In the genomic region with DNA sequence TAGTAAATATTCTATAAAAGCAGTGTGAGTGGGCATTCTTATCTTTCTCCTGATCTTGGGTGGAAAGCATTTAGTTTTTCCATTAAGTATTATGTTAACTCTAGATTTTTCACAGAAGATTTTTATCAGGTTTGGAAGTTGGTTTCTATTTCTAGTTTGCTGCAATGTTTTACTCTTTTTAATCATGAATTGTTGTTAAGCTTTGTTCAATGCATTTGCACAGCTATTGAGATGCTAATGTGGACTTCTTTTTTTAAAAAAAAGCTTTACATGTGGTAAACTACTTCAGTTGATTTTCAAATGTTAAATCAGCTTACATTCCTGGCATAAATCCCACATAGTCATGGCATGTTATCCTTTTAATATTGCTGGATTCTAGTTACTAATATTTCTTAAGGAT, we compare ENCODE assay signal across 20 cellular contexts.
A peak's percentile ranks its signal among the peaks of the same experiment; 100 is the strongest.
DNase-seq lines count a peak whose midpoint lies in the region; ATAC-seq, FAIRE-seq and TF ChIP-seq lines count a peak whose summit lies in the region.
"Had no signal": no experiment of that assay in that cellular context is flagged by ENCODE, and none has a peak within 500 bp of the region (broad histone marks: within the 10 kb centered on the region; RNA-seq: fewer than 3 reads in every experiment).

No MANE protein-coding gene starts in this region.

- no peaks in the 10 kb centered on the region for H3K36me3 ChIP-seq in GM23338 (ENCODE audit: insufficient read depth)
- no peaks in the 10 kb centered on the region for H3K36me3 ChIP-seq in SK-N-MC (ENCODE audit: insufficient read depth, low read length)
- no peaks in the 10 kb centered on the region; a peak in 1 of 8 replicates for H3K36me3 ChIP-seq in H1 (ENCODE audit: control insufficient read depth in 2 of 4, insufficient read depth in 4 of 4, low read length in 3 of 4)
- H3K36me3 ChIP-seq in neural progenitor cell = no peaks in the 10 kb centered on the region

- peaks cover 22% of the 10 kb centered on the region for H3K9me3 Mint-ChIP-seq in GM23338
- peaks cover 20% of the 10 kb centered on the region for H3K9me3 Mint-ChIP-seq in neural progenitor cell
- no peaks in the 10 kb centered on the region for H3K9me3 Mint-ChIP-seq in activated T-cell treated with anti-CD3 and anti-CD28 coated beads, Interleukin-2, amount 50 U/mL, for 4 hours

- no peaks in the 10 kb centered on the region for H3F3A ChIP-seq in GM23338 (replicated peaks; ENCODE audit: low read depth)
- H3F3A ChIP-seq in neural progenitor cell (ENCODE audit: low read depth) = no peaks in the 10 kb centered on the region

- H3K4me3 ChIP-seq in GM23338 = no peak overlapping the region
- no peak overlapping the region for H3K4me3 ChIP-seq in SK-N-MC
- peak overlapping the region in 1 of 4 experiments; percentile 39; a peak in 1 of 8 replicates for H3K4me3 ChIP-seq in H1 (ENCODE audit: extremely low read depth in 1 of 4, insufficient read depth in 2 of 4, low read depth in 3 of 4, low read length in 4 of 4)
- H3K4me3 ChIP-seq in neural progenitor cell = no peak overlapping the region

- H3K9ac ChIP-seq in SK-N-MC (ENCODE audit: insufficient read length) (no peak overlapping the region), H1 (replicated peaks in 1 of 4; ENCODE audit: extremely low read depth in 1 of 4, low read depth in 3 of 4, low read length in 3 of 4) (no peak overlapping the region), neural progenitor cell (no peak overlapping the region)

- H3K14ac ChIP-seq in H1 (ENCODE audit: insufficient read length) = no peak overlapping the region

- no peak overlapping the region for H2AK5ac ChIP-seq in H1 (ENCODE audit: low read depth, low read length)

- no peak for TF ChIP-seq POLR2A in H1 (IDR thresholded peaks at IDR 0.05; ENCODE audit: control extremely low read depth in 1 of 2, low read depth in 2 of 2, low read length in 2 of 2)

- no peak overlapping the region for H3K23ac ChIP-seq in H1 (ENCODE audit: insufficient read length)

- H3K27me3 ChIP-seq in GM23338 (ENCODE audit: insufficient read depth) (no peaks in the 10 kb centered on the region), H1 (replicated peaks in 1 of 4; ENCODE audit: control insufficient read depth in 3 of 4, extremely low read depth in 1 of 4, insufficient read depth in 3 of 4, low read length in 3 of 4) (no peaks in the 10 kb centered on the region), neural progenitor cell (no peaks in the 10 kb centered on the region)

- H2AFZ ChIP-seq in GM23338 (no peak overlapping the region), H1 (ENCODE audit: low read length) (no peak overlapping the region), neural progenitor cell (replicated peaks) (peak overlapping the region; percentile 19)

- no peak overlapping the region for H4K8ac ChIP-seq in H1 (ENCODE audit: extremely low read depth, insufficient read depth, low read length)

- no peak overlapping the region for H3K18ac ChIP-seq in H1 (ENCODE audit: extremely low read depth, low read length)

- peak; percentile 76 for FAIRE-seq in H1 (lab: Jason Lieb, UNC)
- FAIRE-seq: G401.6, GM12892, HTR-8/SVneo had no signal

- H3K9me3 ChIP-seq in SK-N-MC (ENCODE audit: low read depth, low read length) = no peaks in the 10 kb centered on the region
- H3K9me3 ChIP-seq in H1 (ENCODE audit: insufficient read depth in 2 of 2, low read depth in 1 of 2, low read length in 1 of 2) = no peaks in the 10 kb centered on the region
- no peaks in the 10 kb centered on the region for H3K9me3 ChIP-seq in neural progenitor cell (ENCODE audit: low read depth)

- CTCF ChIA-PET in H1 (lab: Charles Lee; ENCODE audit: partially characterized antibody) = interaction anchor here (1.0 kb wide), 1 partner anchor 98 kb away, joined by 3 read pairs; no protein-coding TSS in a partner anchor

- no peak overlapping the region for H3K56ac ChIP-seq in H1 (replicated peaks; ENCODE audit: insufficient read length, low read depth, low read length)

- H3K4me1 Mint-ChIP-seq in GM23338 = peaks cover 17% of the 10 kb centered on the region; the same call in 2 of the 3 replicates
- H3K4me1 Mint-ChIP-seq in neural progenitor cell = no peaks in the 10 kb centered on the region
- H3K4me1 Mint-ChIP-seq in activated T-cell treated with anti-CD3 and anti-CD28 coated beads, Interleukin-2, amount 50 U/mL, for 4 hours (ENCODE audit: low read depth) = no peaks in the 10 kb centered on the region
- H3K4me1 Mint-ChIP-seq: B cell had no signal

- H3K79me1 ChIP-seq in H1 (ENCODE audit: low read depth, low read length) = no peaks in the 10 kb centered on the region

- no peak overlapping the region for H2BK20ac ChIP-seq in H1 (ENCODE audit: low read length)

- no peak overlapping the region for H2BK5ac ChIP-seq in H1 (ENCODE audit: low read depth, low read length)

- H2BK12ac ChIP-seq in H1 (ENCODE audit: low read depth, low read length) = no peak overlapping the region

- H3K36me3 Mint-ChIP-seq in GM23338 (ENCODE audit: low read depth) (peaks cover 30% of the 10 kb centered on the region), neural progenitor cell (peaks cover 7% of the 10 kb centered on the region)
- no peaks in the 10 kb centered on the region for H3K36me3 Mint-ChIP-seq in activated T-cell treated with anti-CD3 and anti-CD28 coated beads, Interleukin-2, amount 50 U/mL, for 4 hours (ENCODE audit: insufficient read depth)

- DNase-seq in GM23338 (ENCODE audit: low spot score) (peak; percentile 47), SK-N-MC (ENCODE audit: low read depth, low spot score) (peak; percentile 20), H1 (ENCODE audit: low read depth in 1 of 2, low spot score in 2 of 2) (no peak), neural progenitor cell (ENCODE audit: low spot score) (no peak), ACHN (no peak), caudate nucleus (lab: John Stamatoyannopoulos, UW) (no peak)
- DNase-seq in activated T-cell treated with anti-CD3 and anti-CD28 coated beads, Interleukin-2, amount 50 U/mL, for 4 hours = no peak
- DNase-seq: 8988T; C1 segment of cervical spinal cord; CD4-positive, alpha-beta T cell; DMS79; EL; H7; IMR-90; KBM-7 had no signal

- H3K79me2 ChIP-seq in GM23338 (replicated peaks; ENCODE audit: insufficient read depth) = no peaks in the 10 kb centered on the region
- H3K79me2 ChIP-seq in H1 (ENCODE audit: control insufficient read depth in 1 of 2, insufficient read depth in 2 of 2, low read length in 2 of 2) = no peaks in the 10 kb centered on the region
- no peaks in the 10 kb centered on the region for H3K79me2 ChIP-seq in neural progenitor cell (ENCODE audit: low read depth)

- peak overlapping the region; percentile 11 for H3K27ac ChIP-seq in GM23338 (ENCODE audit: low read depth)
- H3K27ac ChIP-seq in SK-N-MC = no peak overlapping the region
- no peak overlapping the region for H3K27ac ChIP-seq in H1 (ENCODE audit: low read depth, low read length)
- no peak overlapping the region for H3K27ac ChIP-seq in neural progenitor cell
- H3K27ac ChIP-seq in caudate nucleus (ENCODE audit: low read depth, low read length) = no peak overlapping the region

- H4K20me1 ChIP-seq in GM23338 (replicated peaks; ENCODE audit: insufficient read depth) = no peaks in the 10 kb centered on the region
- no peaks in the 10 kb centered on the region for H4K20me1 ChIP-seq in H1 (replicated peaks in 1 of 2; ENCODE audit: control insufficient read depth in 1 of 2, insufficient read depth in 2 of 2, low read length in 2 of 2)
- no peaks in the 10 kb centered on the region for H4K20me1 ChIP-seq in neural progenitor cell (ENCODE audit: low read depth)

- no peaks in the 10 kb centered on the region for H3K23me2 ChIP-seq in H1 (ENCODE audit: low read depth, low read length)

- ATAC-seq in GM23338 (no peak; the same call in 2 of the 3 replicates), HG03378 (IDR thresholded peaks at IDR 0.05; ENCODE audit: unreplicated experiment) (no peak)
- ATAC-seq in activated T-cell treated with anti-CD3 and anti-CD28 coated beads, Interleukin-2, amount 50 U/mL, for 4 hours = no peak

- H3K9me2 ChIP-seq in GM23338 (ENCODE audit: insufficient read depth) = peaks cover 3% of the 10 kb centered on the region

- H2BK120ac ChIP-seq in H1 (replicated peaks; ENCODE audit: low read depth, low read length) = no peak overlapping the region

- no peak for TF ChIP-seq EP300 in H1 (IDR thresholded peaks at IDR 0.05; ENCODE audit: borderline replicate concordance in 1 of 2, low read depth in 2 of 2, low read length in 2 of 2)

- H4K5ac ChIP-seq in H1 (ENCODE audit: insufficient read length, low read depth, low read length) = peak overlapping the region; percentile 96

- H2BK15ac ChIP-seq in H1 (ENCODE audit: low read length) = no peak overlapping the region

- in situ Hi-C loops in ACHN (cut with HindIII; ENCODE audit: low pct_ligation_motif_present, low pct_unique_long_range_greater_than_20kb, low sequenced_read_pairs) = no loop called here

- peaks cover 8% of the 10 kb centered on the region; the same call in 1 of the 2 replicates for H3K4me1 ChIP-seq in GM23338 (ENCODE audit: insufficient read depth)
- H3K4me1 ChIP-seq in H1 (replicated peaks in 1 of 4; ENCODE audit: control insufficient read depth in 3 of 4, insufficient read depth in 4 of 4, low read length in 3 of 4) = no peaks in the 10 kb centered on the region; a peak in 1 of 7 replicates
- peaks cover 13% of the 10 kb centered on the region for H3K4me1 ChIP-seq in neural progenitor cell

- no peak for TF ChIP-seq RAD21 in H1 (IDR thresholded peaks at IDR 0.05 in 1 of 2, conservative IDR thresholded peaks at IDR 0.05 in 1 of 2; ENCODE audit: low read depth in 2 of 2, low read length in 2 of 2)

- H3K27ac Mint-ChIP-seq in GM23338 (peak overlapping the region; percentile 88), neural progenitor cell (no peak overlapping the region)
- H3K27ac Mint-ChIP-seq: B cell; CD4-positive, alpha-beta T cell had no signal

- TF ChIP-seq CTCF in GM23338 (conservative IDR thresholded peaks at IDR 0.05; ENCODE audit: low read depth in 2 of 2) = no peak
- no peak for TF ChIP-seq CTCF in H1 (IDR thresholded peaks at IDR 0.05; ENCODE audit: control extremely low read depth in 1 of 3, insufficient read depth in 1 of 3, low read depth in 1 of 3, low read length in 3 of 3)
- no peak for TF ChIP-seq CTCF in neural progenitor cell (IDR thresholded peaks at IDR 0.05)

- H3K4me3 Mint-ChIP-seq in GM23338 = peak overlapping the region; percentile 47
- no peak overlapping the region for H3K4me3 Mint-ChIP-seq in neural progenitor cell
- no peak overlapping the region for H3K4me3 Mint-ChIP-seq in activated T-cell treated with anti-CD3 and anti-CD28 coated beads, Interleukin-2, amount 50 U/mL, for 4 hours
- H3K4me3 Mint-ChIP-seq: B cell; CD4-positive, alpha-beta T cell had no signal

- POLR2A ChIA-PET in H1 (lab: Charles Lee; ENCODE audit: partially characterized antibody) = no interaction called here

- H3K27me3 Mint-ChIP-seq in GM23338 (ENCODE audit: insufficient read depth, low read depth, poor library complexity) = peaks cover 3% of the 10 kb centered on the region
- H3K27me3 Mint-ChIP-seq in neural progenitor cell (ENCODE audit: insufficient read depth, low read depth) = no peaks in the 10 kb centered on the region
- H3K27me3 Mint-ChIP-seq in activated T-cell treated with anti-CD3 and anti-CD28 coated beads, Interleukin-2, amount 50 U/mL, for 4 hours (ENCODE audit: low read depth) = peaks cover 9% of the 10 kb centered on the region
- H3K27me3 Mint-ChIP-seq: B cell had no signal

- no peak overlapping the region for H3K4ac ChIP-seq in H1 (replicated peaks; ENCODE audit: insufficient read length, low read depth, low read length)

- H3K4me2 ChIP-seq in GM23338 (peak overlapping the region; percentile 14), H1 (ENCODE audit: insufficient read depth in 1 of 2, low read depth in 2 of 2, low read length in 2 of 2) (peak overlapping the region in 1 of 2 experiments; percentile 31; a peak in 2 of 4 replicates), neural progenitor cell (peak overlapping the region; percentile 5)

- no peak overlapping the region for H4K91ac ChIP-seq in H1 (replicated peaks; ENCODE audit: insufficient read length, low read length)

Comparison
In these comparisons a context has a peak if more than half of its experiments do, and no peak if none do; other contexts are left out.
1. DNase-seq: peak in GM23338 (single experiment) and SK-N-MC (single experiment); none in H1 (0 of 2), neural progenitor cell (single experiment), activated T-cell treated with anti-CD3 and anti-CD28 coated beads, Interleukin-2, amount 50 U/mL, for 4 hours (single experiment), ACHN (single experiment) and caudate nucleus (0 of 61).